Comparison of ENCODE assay signal across 9 cellular contexts in the genomic region with DNA sequence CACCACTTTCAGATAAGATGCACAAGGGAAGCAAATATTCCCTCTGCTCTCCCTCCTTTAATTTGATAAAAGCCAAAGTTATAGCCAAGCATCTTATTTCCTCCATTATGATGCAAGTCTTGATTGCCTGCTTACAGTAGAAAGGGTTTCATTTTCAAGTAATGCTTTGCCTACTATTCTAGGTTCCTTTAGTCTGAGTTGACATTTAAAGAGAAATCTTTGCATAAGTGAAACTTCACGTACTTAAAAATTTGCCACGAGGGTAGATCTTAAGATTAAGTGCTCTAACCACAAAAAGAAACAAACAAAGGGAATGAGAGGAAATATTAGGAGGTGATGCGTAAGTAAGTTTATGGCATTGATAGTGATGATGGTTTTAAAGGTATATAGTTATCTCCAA.
DNase-seq lines count a peak whose midpoint lies in the region; ATAC-seq, FAIRE-seq and TF ChIP-seq lines count a peak whose summit lies in the region.
"Had no signal": no experiment of that assay in that cellular context is flagged by ENCODE, and none has a peak within 500 bp of the region (broad histone marks: within the 10 kb centered on the region; RNA-seq: fewer than 3 reads in every experiment).

No MANE protein-coding gene starts in this region.

- H3K36me3 ChIP-seq in HAP-1 (replicated peaks): no peaks in the 10 kb centered on the region

- H3K4me1 ChIP-seq in HAP-1: peaks cover 4% of the 10 kb centered on the region; the same call in 1 of the 2 replicates

- H3K9me3 ChIP-seq in HAP-1: no peaks in the 10 kb centered on the region

- no peak for DNase-seq in GM19239 (ENCODE audit: insufficient read length, low spot score)
- no peak for DNase-seq in H54 (ENCODE audit: insufficient read length, low spot score)
- DNase-seq in fibroblast of villous mesenchyme (ENCODE audit: low read depth): peak; percentile 33
- DNase-seq in coronary artery (ENCODE audit: low spot score): no peak
- DNase-seq in NCI-H128 (lab: John Stamatoyannopoulos, UW; ENCODE audit: unreplicated experiment): no peak
- DNase-seq in HAP-1 (ENCODE audit: low spot score in 2 of 2): no peak

- peak; percentile 89 for ATAC-seq in HG03457 (IDR thresholded peaks at IDR 0.05; ENCODE audit: unreplicated experiment)
- ATAC-seq: Panc1 had no signal

- FAIRE-seq in GM19239 (lab: Jason Lieb, UNC) (peak; percentile 80), H54 (lab: Jason Lieb, UNC) (peak; percentile 89)
- FAIRE-seq: colon had no signal

- no peaks in the 10 kb centered on the region for H3K27me3 ChIP-seq in HAP-1 (ENCODE audit: low read depth)

- no peak overlapping the region for H3K27ac ChIP-seq in coronary artery

- no peak overlapping the region for H3K4me3 ChIP-seq in fibroblast of villous mesenchyme (ENCODE audit: low read depth, low read length)
- no peak overlapping the region for H3K4me3 ChIP-seq in coronary artery
- H3K4me3 ChIP-seq in HAP-1: no peak overlapping the region

- in situ Hi-C loops in HAP-1 (cut with MboI; ENCODE audit: low sequenced_read_pairs): loop anchor here (25.0 kb wide), 2 partner anchors 419 to 644 kb away; a partner anchor contains a TSS

- TF ChIP-seq POLR2A in H54 (IDR thresholded peaks at IDR 0.05; ENCODE audit: low read depth, low read length): no peak

- TF ChIP-seq CTCF in fibroblast of villous mesenchyme (IDR thresholded peaks at IDR 0.05; ENCODE audit: insufficient read depth, low read depth, low read length): no peak
- no peak for TF ChIP-seq CTCF in coronary artery (IDR thresholded peaks at IDR 0.05)
